In the genomic region with DNA sequence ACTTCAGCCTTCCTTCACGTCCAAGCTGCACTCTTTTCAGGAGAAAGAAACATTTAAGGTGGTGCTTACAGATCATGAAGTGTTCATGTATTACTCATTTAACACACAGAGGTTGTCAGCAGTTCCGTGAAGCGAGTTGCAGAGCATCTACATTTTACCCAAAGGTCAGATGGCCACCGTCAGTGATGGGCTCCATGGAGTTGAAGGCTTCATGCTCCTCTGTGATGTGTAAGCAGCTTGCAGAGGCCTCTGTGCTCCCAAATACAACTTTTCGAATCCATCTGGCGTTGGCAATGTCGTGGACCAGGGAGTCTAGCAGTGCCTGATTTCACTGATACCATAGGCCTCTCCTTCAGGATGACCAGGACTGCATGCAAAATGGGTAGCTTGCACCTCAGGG, we compare ENCODE assay signal across 1 cellular context.
TF ChIP-seq lines count a peak whose summit lies in the region.

No MANE protein-coding gene starts in this region.

TF ChIP-seq in H1, 55 proteins besides CTCF, POLR2A, EP300 and RAD21:
- TF ChIP-seq, protein P1, sequence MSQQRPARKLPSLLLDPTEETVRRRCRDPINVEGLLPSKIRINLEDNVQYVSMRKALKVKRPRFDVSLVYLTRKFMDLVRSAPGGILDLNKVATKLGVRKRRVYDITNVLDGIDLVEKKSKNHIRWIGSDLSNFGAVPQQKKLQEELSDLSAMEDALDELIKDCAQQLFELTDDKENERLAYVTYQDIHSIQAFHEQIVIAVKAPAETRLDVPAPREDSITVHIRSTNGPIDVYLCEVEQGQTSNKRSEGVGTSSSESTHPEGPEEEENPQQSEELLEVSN (IDR thresholded peaks at IDR 0.05): no peak
- TF ChIP-seq SUZ12 (IDR thresholded peaks at IDR 0.05; ENCODE audit: low read length): no peak
TF ChIP-seq in H1: peak in this region for 0.
